21 cellular contexts compared by ENCODE assay signal in the genomic region with DNA sequence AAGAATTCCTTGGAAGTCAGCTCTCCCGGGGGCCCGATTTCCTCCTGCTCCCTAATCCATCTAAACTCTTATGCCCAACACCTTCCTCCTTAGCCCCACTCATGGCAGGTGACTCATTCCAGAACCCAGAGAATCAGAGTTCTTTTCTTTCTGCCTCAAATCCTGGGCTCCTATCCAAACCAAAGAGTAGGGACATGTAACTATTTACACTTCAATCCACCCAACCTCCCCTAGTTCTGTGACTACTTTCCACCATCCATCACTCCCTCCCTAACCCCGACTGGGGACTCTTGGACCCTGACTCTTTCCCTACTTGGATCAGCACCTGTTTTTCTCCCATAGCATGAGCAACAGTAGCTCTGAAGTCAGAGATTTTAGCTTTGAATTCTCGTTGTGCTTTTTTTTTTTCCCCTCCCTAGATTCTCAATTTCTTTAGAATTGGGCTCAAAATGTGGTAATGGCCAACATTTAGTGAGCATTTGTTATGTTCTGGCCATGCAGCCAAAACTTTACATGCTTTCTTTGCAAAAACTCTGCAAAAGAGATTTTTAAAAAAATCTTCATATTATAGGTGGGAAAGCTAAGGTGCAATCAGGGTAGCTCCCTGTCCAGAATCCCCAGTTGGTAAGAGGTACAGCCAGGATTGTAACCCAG. TPM values are rescaled to one million over a fixed set of nuclear protein-coding genes. Genes with fewer than 3 reads are reported as not detected.
DNase-seq lines count a peak whose midpoint lies in the region; ATAC-seq and TF ChIP-seq lines count a peak whose summit lies in the region.
"Had no signal": no experiment of that assay in that cellular context is flagged by ENCODE, and none has a peak within 500 bp of the region (broad histone marks: within the 10 kb centered on the region; RNA-seq: fewer than 3 reads in every experiment).

No MANE protein-coding gene starts in this region.

- no peaks in the 10 kb centered on the region for H3K27me3 ChIP-seq in colonic mucosa
- no peaks in the 10 kb centered on the region for H3K27me3 ChIP-seq in right lobe of liver
- no peaks in the 10 kb centered on the region for H3K27me3 ChIP-seq in upper lobe of right lung
- no peaks in the 10 kb centered on the region for H3K27me3 ChIP-seq in esophagus squamous epithelium
- H3K27me3 ChIP-seq: sigmoid colon had no signal

- no peak for TF ChIP-seq CTCF in colonic mucosa (IDR thresholded peaks at IDR 0.05)
- TF ChIP-seq CTCF in right lobe of liver (IDR thresholded peaks at IDR 0.05): no peak
- TF ChIP-seq CTCF in upper lobe of right lung (IDR thresholded peaks at IDR 0.05): no peak
- TF ChIP-seq CTCF in esophagus squamous epithelium (IDR thresholded peaks at IDR 0.05): no peak

- H3K4me3 ChIP-seq in colonic mucosa (no peak overlapping the region), right lobe of liver (no peak overlapping the region), upper lobe of right lung (no peak overlapping the region), esophagus squamous epithelium (no peak overlapping the region)
- H3K4me3 ChIP-seq: GM12878, sigmoid colon had no signal

- no peaks in the 10 kb centered on the region for H3K9me3 ChIP-seq in colonic mucosa
- H3K9me3 ChIP-seq in right lobe of liver: no peaks in the 10 kb centered on the region
- H3K9me3 ChIP-seq in upper lobe of right lung: no peaks in the 10 kb centered on the region
- H3K9me3 ChIP-seq in esophagus squamous epithelium: no peaks in the 10 kb centered on the region
- H3K9me3 ChIP-seq: sigmoid colon had no signal

- no peak overlapping the region for H3K27ac ChIP-seq in colonic mucosa
- H3K27ac ChIP-seq in right lobe of liver: peak overlapping the region; percentile 51 to 79 (median 71)
- peak overlapping the region; percentile 24 for H3K27ac ChIP-seq in upper lobe of right lung
- H3K27ac ChIP-seq in esophagus squamous epithelium: peak overlapping the region in 1 of 4 donors; percentile 30
- H3K27ac ChIP-seq: sigmoid colon had no signal

- WGBS in right lobe of liver (ENCODE audit: insufficient coverage, low coverage, low lambda C conversion rate, missing lambda C conversion rate): 16% methylated on average over 3 of the region's 4 CpGs
- WGBS in esophagus squamous epithelium, 2 donors: 30 to 45% methylated on average over 3 of the region's 4 CpGs

- H3K36me3 ChIP-seq in colonic mucosa (no peaks in the 10 kb centered on the region), right lobe of liver (no peaks in the 10 kb centered on the region), upper lobe of right lung (no peaks in the 10 kb centered on the region), esophagus squamous epithelium (no peaks in the 10 kb centered on the region)
- H3K36me3 ChIP-seq: sigmoid colon had no signal

- peak; percentile 96 to 99 (median 98) for ATAC-seq in right lobe of liver
- peak; percentile 94 for ATAC-seq in upper lobe of right lung
- no peak for ATAC-seq in stimulated activated naive CD8-positive, alpha-beta T cell treated with anti-CD3 and anti-CD28 coated beads, Interleukin-15, Interleukin-2, amounts not matched to agents 100 U/mL and 50 U/mL, for 24 hours
- ATAC-seq: activated CD4-positive, alpha-beta T cell treated with anti-CD3 and anti-CD28 coated beads for 36 hours; GM12878; stimulated activated naive CD8-positive, alpha-beta T cell treated with anti-CD3 and anti-CD28 coated beads, Interleukin-15, amount 100 ng/mL, for 72 hours had no signal

- intact Hi-C loops in colonic mucosa (cut with DNase I): no loop called here
- intact Hi-C loops in right lobe of liver (cut with DNase I): no loop called here
- intact Hi-C loops in upper lobe of right lung (cut with DNase I): no loop called here
- intact Hi-C loops in esophagus squamous epithelium (cut with DNase I): no loop called here

- H3K4me1 ChIP-seq in colonic mucosa: no peaks in the 10 kb centered on the region
- H3K4me1 ChIP-seq in right lobe of liver: peaks cover 0 to 41% (median 18%) of the 10 kb centered on the region in 4 donors
- no peaks in the 10 kb centered on the region for H3K4me1 ChIP-seq in upper lobe of right lung
- H3K4me1 ChIP-seq in esophagus squamous epithelium: peaks cover 0 to 43% (median 5%) of the 10 kb centered on the region in 3 donors
- H3K4me1 ChIP-seq: sigmoid colon had no signal

- DNase-seq in LoVo (ENCODE audit: low spot score): peak; percentile 15
- DNase-seq in colonic mucosa: peak; percentile 20
- DNase-seq in right lobe of liver: peak in 1 of 3 donors; percentile 58
- DNase-seq in upper lobe of right lung: no peak
- no peak for DNase-seq in esophagus squamous epithelium (lab: John Stamatoyannopoulos, UW)
- DNase-seq in stimulated activated naive CD8-positive, alpha-beta T cell treated with anti-CD3 and anti-CD28 coated beads, Interleukin-15, Interleukin-2, amounts not matched to agents 100 U/mL and 50 U/mL, for 24 hours: no peak
- no peak for DNase-seq in activated T-cell treated with anti-CD3 and anti-CD28 coated beads, Interleukin-2, amount 50 U/mL, for 1 hour
- DNase-seq: activated CD4-positive, alpha-beta T cell treated with anti-CD3 and anti-CD28 coated beads for 36 hours; activated CD8-positive, alpha-beta memory T cell treated with anti-CD3 and anti-CD28 coated beads, Interleukin-2, amount 50 U/mL, for 4 hours; activated effector memory CD4-positive, alpha-beta T cell treated with anti-CD3 and anti-CD28 coated beads, Interleukin-2, amount 50 U/mL, for 16 hours; amniotic stem cell; effector memory CD4-positive, alpha-beta T cell; hippocampal formation; NCI-H1694 treated with DMSO at 0.1 percent for 48 hours; NCI-H446 treated with DMSO at 0.1 percent for 48 hours; nucleus accumbens; sigmoid colon; stimulated activated naive CD8-positive, alpha-beta T cell treated with anti-CD3 and anti-CD28 coated beads, Interleukin-15, amount 100 ng/mL, for 72 hours had no signal

- no peak for TF ChIP-seq POLR2A in right lobe of liver (IDR thresholded peaks at IDR 0.05)
- TF ChIP-seq POLR2A in esophagus squamous epithelium (IDR thresholded peaks at IDR 0.05): no peak

- no peak overlapping the region for H3K9ac ChIP-seq in colonic mucosa (ENCODE audit: low read depth in 2 of 2, low read length in 2 of 2)

RNA-seq across cellular contexts. Expression of a gene that starts 7.5 kb away (rescaled TPM):
- total RNA-seq in colonic mucosa (under 1 TPM in 1 of 2 donors, not detected in 1; 0.57 TPM), right lobe of liver (100 to 1,000 TPM; 176 to 676 (median 297) TPM), upper lobe of right lung (not detected), esophagus squamous epithelium (under 1 TPM in 1 of 4 donors, not detected in 3; 0.38 TPM)
- total RNA-seq: activated CD4-positive, alpha-beta T cell treated with anti-CD3 and anti-CD28 coated beads for 36 hours; B cell; mononuclear cell; sigmoid colon had no signal

Comparison
In these comparisons a context has a peak if more than half of its experiments do, and no peak if none do; other contexts are left out.
1. DNase-seq: peak in LoVo (single experiment) and colonic mucosa (single experiment); none in upper lobe of right lung (single experiment), esophagus squamous epithelium (single experiment), stimulated activated naive CD8-positive, alpha-beta T cell treated with anti-CD3 and anti-CD28 coated beads, Interleukin-15, Interleukin-2, amounts not matched to agents 100 U/mL and 50 U/mL, for 24 hours (single experiment) and activated T-cell treated with anti-CD3 and anti-CD28 coated beads, Interleukin-2, amount 50 U/mL, for 1 hour (single experiment).
2. RNA of a gene that starts 7.5 kb away (total RNA-seq): 176 to 676 TPM in right lobe of liver; 0.57 TPM in colonic mucosa, not detected in upper lobe of right lung (single experiment) and 0.38 TPM in esophagus squamous epithelium; every median in the first group is over 100 times any median in the second.